ENCODE assay signal across 14 cellular contexts in genomic region chr13:30736461-30736860, GRCh38. TPM values are rescaled to one million over a fixed set of nuclear protein-coding genes. Genes with fewer than 3 reads are reported as not detected.
A peak's percentile ranks its signal among the peaks of the same experiment; 100 is the strongest.
DNase-seq lines count a peak whose midpoint lies in the region; ATAC-seq, FAIRE-seq and TF ChIP-seq lines count a peak whose summit lies in the region.
"Had no signal": no experiment of that assay in that cellular context is flagged by ENCODE, and none has a peak within 500 bp of the region (broad histone marks: within the 10 kb centered on the region; RNA-seq: fewer than 3 reads in every experiment).

No MANE protein-coding gene starts in this region.

- RAD21 ChIA-PET in GM12878 (lab: Charles Lee; ENCODE audit: unreplicated experiment) = interaction anchor here (1.4 to 6.6 kb wide), 8 partner anchors 10 to 604 kb away, joined by 4 to 66 read pairs (median 7); no protein-coding TSS in a partner anchor

- DNase-seq in activated CD4-positive, alpha-beta T cell treated with anti-CD3 and anti-CD28 coated beads, Interleukin-2, amount 10 ng/mL, durations not matched to agents 7 days and 5 days = no peak
- DNase-seq in activated CD4-positive, alpha-beta T cell treated with anti-CD3 and anti-CD28 coated beads for 48 hours = no peak
- DNase-seq in NCI-H524 (lab: John Stamatoyannopoulos, UW) (peak; percentile 35 to 79), GM12878 (ENCODE audit: low read depth, low spot score) (no peak), hypothalamus (lab: John Stamatoyannopoulos, UW) (no peak), cerebellum (ENCODE audit: low spot score) (no peak)
- DNase-seq: activated CD4-positive, alpha-beta T cell treated with anti-CD3 and anti-CD28 coated beads, Interleukin-2, amount 50 U/mL, for 48 hours; DMS79; KG1; mammary epithelial cell; NCI-H2107; trophoblast cell had no signal

- no peaks in the 10 kb centered on the region for H4K20me1 ChIP-seq in GM12878 (ENCODE audit: control insufficient read depth, insufficient read depth)

- in situ Hi-C loops in GM12878 (cut with MboI) = no loop called here

- no peak for FAIRE-seq in GM12878 (lab: Jason Lieb, UNC)

- peaks cover 2% of the 10 kb centered on the region for H3K27me3 Mint-ChIP-seq in activated CD4-positive, alpha-beta T cell treated with anti-CD3 and anti-CD28 coated beads, Interleukin-2, amount 10 ng/mL, durations not matched to agents 7 days and 5 days
- H3K27me3 Mint-ChIP-seq in stimulated activated memory B cell treated with anti-CD40 and anti-IgM and Interleukin-4, amounts not matched to agents 10 μg/mL and 1 μg/mL and 100 μg/mL, for 72 hours = no peaks in the 10 kb centered on the region

- peaks cover 7% of the 10 kb centered on the region for H3K36me3 Mint-ChIP-seq in activated CD4-positive, alpha-beta T cell treated with anti-CD3 and anti-CD28 coated beads, Interleukin-2, amount 10 ng/mL, durations not matched to agents 7 days and 5 days (ENCODE audit: low read depth)
- no peaks in the 10 kb centered on the region for H3K36me3 Mint-ChIP-seq in stimulated activated memory B cell treated with anti-CD40 and anti-IgM and Interleukin-4, amounts not matched to agents 10 μg/mL and 1 μg/mL and 100 μg/mL, for 72 hours

- H2AFZ ChIP-seq in GM12878 (ENCODE audit: control insufficient read depth, low read depth, low read length) = no peak overlapping the region

- BruUV-seq in GM12878 (replicated peaks; lab: Mats Ljungman, UMichigan) = no TSS peak

- peaks cover 77% of the 10 kb centered on the region for H3K4me1 Mint-ChIP-seq in activated CD4-positive, alpha-beta T cell treated with anti-CD3 and anti-CD28 coated beads, Interleukin-2, amount 10 ng/mL, durations not matched to agents 7 days and 5 days
- H3K4me1 Mint-ChIP-seq in stimulated activated memory B cell treated with anti-CD40 and anti-IgM and Interleukin-4, amounts not matched to agents 10 μg/mL and 1 μg/mL and 100 μg/mL, for 72 hours = peaks cover 71% of the 10 kb centered on the region

- peak overlapping the region; percentile 66 for H3K4me2 ChIP-seq in GM12878 (ENCODE audit: control insufficient read depth, insufficient read depth)

- ATAC-seq in GM12878 (no peak), GM21737 (IDR thresholded peaks at IDR 0.05; ENCODE audit: unreplicated experiment) (no peak)
- no peak for ATAC-seq in stimulated activated memory B cell treated with anti-CD40 and anti-IgM and Interleukin-4, amounts not matched to agents 10 μg/mL and 1 μg/mL and 100 μg/mL, for 72 hours

- TF ChIP-seq EP300 in GM12878 (IDR thresholded peaks at IDR 0.05; ENCODE audit: borderline replicate concordance in 1 of 2, control insufficient read depth in 1 of 2, low read depth in 2 of 2, low read length in 2 of 2) = no peak

- TF ChIP-seq RAD21 in GM12878 (IDR thresholded peaks at IDR 0.05; ENCODE audit: insufficient read depth, low read depth, low read length) = no peak

- TF ChIP-seq POLR2A in GM12878 (IDR thresholded peaks at IDR 0.05; ENCODE audit: low read depth, low read length) = no peak

- POLR2A ChIA-PET in activated CD4-positive, alpha-beta T cell treated with anti-CD3 and anti-CD28 coated beads, Interleukin-2, amount 10 ng/mL, durations not matched to agents 7 days and 5 days (lab: Charles Lee) = interaction anchor here (1.0 kb wide), 1 partner anchor 430 kb away, joined by 5 read pairs; the partner anchor contains the start of gene KATNAL1
- POLR2A ChIA-PET in GM12878 (lab: Charles Lee) = interaction anchor here (1.0 to 1.6 kb wide), 4 partner anchors 16 to 120 kb away, joined by 3 to 7 read pairs (median 4); no protein-coding TSS in a partner anchor

- H3K9me3 Mint-ChIP-seq in activated CD4-positive, alpha-beta T cell treated with anti-CD3 and anti-CD28 coated beads, Interleukin-2, amount 10 ng/mL, durations not matched to agents 7 days and 5 days = no peaks in the 10 kb centered on the region
- H3K9me3 Mint-ChIP-seq in stimulated activated memory B cell treated with anti-CD40 and anti-IgM and Interleukin-4, amounts not matched to agents 10 μg/mL and 1 μg/mL and 100 μg/mL, for 72 hours = no peaks in the 10 kb centered on the region

- H3K4me3 Mint-ChIP-seq in activated CD4-positive, alpha-beta T cell treated with anti-CD3 and anti-CD28 coated beads, Interleukin-2, amount 10 ng/mL, durations not matched to agents 7 days and 5 days = peak overlapping the region; percentile 92
- H3K4me3 Mint-ChIP-seq in stimulated activated memory B cell treated with anti-CD40 and anti-IgM and Interleukin-4, amounts not matched to agents 10 μg/mL and 1 μg/mL and 100 μg/mL, for 72 hours = peak overlapping the region; percentile 83

- CTCF ChIA-PET in activated CD4-positive, alpha-beta T cell treated with anti-CD3 and anti-CD28 coated beads, Interleukin-2, amount 10 ng/mL, durations not matched to agents 7 days and 5 days (lab: Charles Lee) = interaction anchor here (0.7 to 1.3 kb wide), 3 partner anchors 12 to 80 kb away, joined by 3 read pairs; no protein-coding TSS in a partner anchor
- CTCF ChIA-PET in GM12878 (lab: Yijun Ruan, JAX) = interaction anchor here (0.7 to 2.1 kb wide), 10 partner anchors 18 to 621 kb away, joined by 3 to 6 read pairs (median 4); no protein-coding TSS in a partner anchor

- peaks cover 2% of the 10 kb centered on the region for H3K79me2 ChIP-seq in GM12878 (ENCODE audit: control insufficient read depth, insufficient read depth, low read length)

- H3K4me3 ChIP-seq in GM12878 = peak overlapping the region; percentile 56

- H3K36me3 ChIP-seq in GM12878 (ENCODE audit: control insufficient read depth in 2 of 2, insufficient read depth in 2 of 2, low read length in 1 of 2) = no peaks in the 10 kb centered on the region

- H3K27ac ChIP-seq in GM12878 (ENCODE audit: control insufficient read depth, insufficient read depth) = no peak overlapping the region

- H3K9me3 ChIP-seq in GM12878 (replicated peaks; ENCODE audit: control insufficient read depth, insufficient read depth, low read length) = no peaks in the 10 kb centered on the region

- no peak overlapping the region for H3K9ac ChIP-seq in GM12878 (ENCODE audit: control insufficient read depth, insufficient read depth, low read length)

- no peaks in the 10 kb centered on the region for H3K27me3 ChIP-seq in GM12878 (replicated peaks in 1 of 2; ENCODE audit: control insufficient read depth in 2 of 2, insufficient read depth in 2 of 2, low read length in 1 of 2)

- peaks cover 54% of the 10 kb centered on the region for H3K4me1 ChIP-seq in GM12878 (ENCODE audit: control insufficient read depth, insufficient read depth, low read length)

- intact Hi-C loops in GM12878 (cut with micrococcal nuclease; ENCODE audit: unreplicated experiment) = no loop called here

- SMC1A ChIA-PET in GM12878 (lab: Charles Lee; ENCODE audit: uncharacterized antibody, unreplicated experiment) = interaction anchor here (0.6 to 6.4 kb wide), 16 partner anchors 10 to 163 kb away, joined by 3 to 51 read pairs (median 4); no protein-coding TSS in a partner anchor

- no peak for TF ChIP-seq CTCF in GM12878 (IDR thresholded peaks at IDR 0.05 in 2 of 3, conservative IDR thresholded peaks at IDR 0.05 in 1 of 3; ENCODE audit: control insufficient read depth in 2 of 3, extremely low read depth in 1 of 3, insufficient read depth in 1 of 3, low read depth in 3 of 3, low read length in 3 of 3)

- 0% methylated on average over 1 of the region's 1 CpG for WGBS in GM12878 (ENCODE audit: insufficient coverage, insufficient replicate concordance, low lambda C conversion rate, missing lambda C conversion rate)

- H3K27ac Mint-ChIP-seq in activated CD4-positive, alpha-beta T cell treated with anti-CD3 and anti-CD28 coated beads, Interleukin-2, amount 10 ng/mL, durations not matched to agents 7 days and 5 days = peak overlapping the region; percentile 95
- H3K27ac Mint-ChIP-seq in stimulated activated memory B cell treated with anti-CD40 and anti-IgM and Interleukin-4, amounts not matched to agents 10 μg/mL and 1 μg/mL and 100 μg/mL, for 72 hours = peak overlapping the region; percentile 86

TF ChIP-seq in GM12878, 131 proteins besides CTCF, POLR2A, EP300 and RAD21:
- no peak for TF ChIP-seq KLF5 (IDR thresholded peaks at IDR 0.05; ENCODE audit: partially characterized antibody)
- TF ChIP-seq NRF1 (conservative IDR thresholded peaks at IDR 0.05; ENCODE audit: low read depth, low read length) = no peak
- no peak for TF ChIP-seq TBL1XR1 (IDR thresholded peaks at IDR 0.05; ENCODE audit: low read depth, low read length)
- no peak for TF ChIP-seq CEBPB (IDR thresholded peaks at IDR 0.05; ENCODE audit: borderline replicate concordance in 1 of 2, low read depth in 2 of 2, low read length in 2 of 2)
- TF ChIP-seq POLR2AphosphoS5 (IDR thresholded peaks at IDR 0.05; ENCODE audit: low read length) = no peak

RNA-seq across cellular contexts. Expression of gene ALOX5AP, which starts 1.1 kb away (rescaled TPM):
- 10 to 100 TPM; 66.4 to 88.7 TPM for total RNA-seq in activated CD4-positive, alpha-beta T cell treated with anti-CD3 and anti-CD28 coated beads, Interleukin-2, amount 10 ng/mL, durations not matched to agents 7 days and 5 days
- total RNA-seq in GM12878 (2013; cell fraction: nucleolus; rRNA removed) = 33.3 and 39.3 TPM in 2 replicates
- total RNA-seq in GM12878 (2014; rRNA removed) (82.5 and 92.9 TPM in 2 replicates), GM12878 (2014; rRNA removed; fragmentation: Illumina TruSeq; extraction: Trizol) (56.9 and 59.4 TPM in 2 replicates), GM12878 (2021) (45.9 and 48.5 TPM in 2 replicates), cerebellum (2.8 TPM)
- polyA plus RNA-seq in GM12878 (2011; ENCODE audit: low read depth) = 56.3 TPM
- polyA plus RNA-seq in GM12878 (2011; rRNA removed) (278 and 283 TPM in 2 replicates), GM12878 (2014; fragmentation: Illumina TruSeq; extraction: Trizol) (137 and 156 TPM in 2 replicates), GM12878 (2014; fragmentation: Nextera tagmentation; extraction: Ambion mirVana) (100 to 1,000 TPM; 321 to 426 TPM), GM12878 (2014; rRNA removed) (88.0 and 91.9 TPM in 2 replicates), GM12878 (2016; fragmentation: Nextera tagmentation; extraction: Ambion mirVana) (100 to 1,000 TPM; 105 to 114 TPM)
- 238 and 302 TPM in 2 replicates for polyA plus RNA-seq in GM12878 (2011; cell fraction: cytosol; rRNA removed)
- polyA plus RNA-seq in GM12878 (2011; cell fraction: nucleus; rRNA removed) = 74.4 and 118 TPM in 2 replicates
- polyA plus RNA-seq in GM12878 (2012) = 37.3 and 38.9 TPM in 2 replicates
- polyA minus RNA-seq in GM12878 (2011; rRNA and poly(A)+ RNA removed) = 192 and 220 TPM in 2 replicates
- polyA minus RNA-seq in GM12878 (2011; cell fraction: cytosol; rRNA and poly(A)+ RNA removed) = 27.6 and 28.6 TPM in 2 replicates
- 21.3 and 23.0 TPM in 2 replicates for polyA minus RNA-seq in GM12878 (2011; cell fraction: nucleus; rRNA and poly(A)+ RNA removed)

Comparison
In these comparisons a context has a peak if more than half of its experiments do, and no peak if none do; other contexts are left out.
1. DNase-seq: peak in NCI-H524 (2 of 2); none in activated CD4-positive, alpha-beta T cell treated with anti-CD3 and anti-CD28 coated beads, Interleukin-2, amount 10 ng/mL, durations not matched to agents 7 days and 5 days (single experiment), activated CD4-positive, alpha-beta T cell treated with anti-CD3 and anti-CD28 coated beads for 48 hours (single experiment), GM12878 (single experiment), hypothalamus (0 of 51) and cerebellum (single experiment).